Comparison of ENCODE assay signal across 22 cellular contexts in the genomic region with DNA sequence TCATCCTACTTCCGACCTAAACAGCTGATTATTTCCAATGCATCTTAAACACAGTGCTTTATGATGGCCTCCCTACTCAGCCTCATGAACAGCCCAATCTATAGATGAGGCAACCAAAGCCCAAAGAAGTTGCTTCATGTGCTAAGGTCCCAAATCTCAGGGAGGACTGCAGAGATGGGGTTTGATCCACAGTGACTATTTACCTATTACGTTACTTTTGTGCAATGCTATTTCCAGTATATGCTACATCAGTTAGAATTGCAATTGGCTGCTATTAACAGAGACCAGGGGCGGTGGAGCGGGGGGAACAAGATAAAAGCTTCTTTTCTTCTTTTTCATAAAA.
"Had no signal": no experiment of that assay in that cellular context is flagged by ENCODE, and none has a peak within 500 bp of the region (broad histone marks: within the 10 kb centered on the region; RNA-seq: fewer than 3 reads in every experiment).

No MANE protein-coding gene starts in this region.

- DNase-seq: dorsolateral prefrontal cortex; effector CD4-positive, alpha-beta T cell; left ventricle myocardium superior; lower lobe of right lung; naive thymus-derived CD8-positive, alpha-beta T cell; nephron progenitor cell; occipital lobe; ovary; posterior cingulate gyrus; psoas muscle; right cardiac atrium; spleen; stimulated activated CD4-positive, alpha-beta T cell treated with anti-CD3 and anti-CD28 coated beads, Interleukin-4, amount 100 ng/mL, for 4 hours; stimulated activated naive CD8-positive, alpha-beta T cell treated with anti-CD3 and anti-CD28 coated beads, Interleukin-15, Interleukin-2, amounts not matched to agents 100 U/mL and 50 U/mL, for 24 hours; substantia nigra; testis; tibial artery; upper lobe of left lung had no signal

- H3K27me3 Mint-ChIP-seq: stimulated activated memory B cell treated with anti-CD40 and anti-IgM and Interleukin-4, amounts not matched to agents 10 μg/mL and 1 μg/mL and 100 μg/mL, for 72 hours had no signal

- FAIRE-seq: frontal cortex, keratinocyte had no signal

- H3K9me3 Mint-ChIP-seq: naive thymus-derived CD8-positive, alpha-beta T cell; stimulated activated memory B cell treated with anti-CD40 and anti-IgM and Interleukin-4, amounts not matched to agents 10 μg/mL and 1 μg/mL and 100 μg/mL, for 72 hours had no signal

- H3K36me3 ChIP-seq: lower lobe of right lung, ovary, spleen, tibial artery, upper lobe of left lung had no signal

- H3K4me3 ChIP-seq: dorsolateral prefrontal cortex, lower lobe of right lung, ovary, psoas muscle, skin epidermis, spleen, testis, tibial artery, upper lobe of left lung had no signal

- H3K27me3 ChIP-seq: ovary, spleen, testis, tibial artery, upper lobe of left lung had no signal

- H3K27ac Mint-ChIP-seq: naive thymus-derived CD8-positive, alpha-beta T cell; nephron progenitor cell; stimulated activated memory B cell treated with anti-CD40 and anti-IgM and Interleukin-4, amounts not matched to agents 10 μg/mL and 1 μg/mL and 100 μg/mL, for 72 hours had no signal

- H3K36me3 Mint-ChIP-seq: naive thymus-derived CD8-positive, alpha-beta T cell; stimulated activated memory B cell treated with anti-CD40 and anti-IgM and Interleukin-4, amounts not matched to agents 10 μg/mL and 1 μg/mL and 100 μg/mL, for 72 hours had no signal

- H3K4me3 Mint-ChIP-seq: naive thymus-derived CD8-positive, alpha-beta T cell; nephron progenitor cell; stimulated activated memory B cell treated with anti-CD40 and anti-IgM and Interleukin-4, amounts not matched to agents 10 μg/mL and 1 μg/mL and 100 μg/mL, for 72 hours had no signal
